Comparison of ENCODE assay signal across 1 cellular context in genomic region chr11:125516266-125516665, GRCh38.
TF ChIP-seq lines count a peak whose summit lies in the region.

No MANE protein-coding gene starts in this region.

TF ChIP-seq in H1, 55 proteins besides CTCF, POLR2A, EP300 and RAD21:
- TF ChIP-seq SP2 (IDR thresholded peaks at IDR 0.05; ENCODE audit: low read length) (no peak), CHD7 (IDR thresholded peaks at IDR 0.05; ENCODE audit: insufficient replicate concordance, low read length) (no peak), ATF2 (IDR thresholded peaks at IDR 0.05; ENCODE audit: low read length) (no peak), CEBPB (IDR thresholded peaks at IDR 0.05; ENCODE audit: low read depth, low read length) (no peak), NANOG (IDR thresholded peaks at IDR 0.05; ENCODE audit: insufficient read depth, low read depth, low read length, poor library complexity, severe bottlenecking) (no peak), CHD2 (IDR thresholded peaks at IDR 0.05; ENCODE audit: low read length) (no peak), EGR1 (IDR thresholded peaks at IDR 0.05; ENCODE audit: borderline replicate concordance, low read depth, low read length) (no peak), RXRA (IDR thresholded peaks at IDR 0.05; ENCODE audit: insufficient read depth, low read depth, low read length) (no peak), GABPA (IDR thresholded peaks at IDR 0.05; ENCODE audit: borderline replicate concordance, insufficient read depth, low read length) (no peak), JUN (IDR thresholded peaks at IDR 0.05; ENCODE audit: low read depth, low read length) (no peak), SRF (IDR thresholded peaks at IDR 0.05; ENCODE audit: low read depth, low read length) (no peak), HDAC2 (IDR thresholded peaks at IDR 0.05; ENCODE audit: borderline replicate concordance in 1 of 2, low read depth in 2 of 2, low read length in 2 of 2) (no peak), GTF2F1 (IDR thresholded peaks at IDR 0.05; ENCODE audit: borderline replicate concordance, low read depth, low read length) (no peak), CBX5 (IDR thresholded peaks at IDR 0.05; ENCODE audit: low read depth, low read length) (no peak), E2F6 (IDR thresholded peaks at IDR 0.05) (no peak), TAF1 (IDR thresholded peaks at IDR 0.05; ENCODE audit: low read depth, low read length) (no peak), SAP30 (IDR thresholded peaks at IDR 0.05; ENCODE audit: insufficient read depth, insufficient replicate concordance, low read length) (no peak), PHF8 (conservative IDR thresholded peaks at IDR 0.05; ENCODE audit: low read depth, low read length) (no peak), ATF3 (IDR thresholded peaks at IDR 0.05; ENCODE audit: insufficient read depth, low read depth, low read length) (no peak), BACH1 (IDR thresholded peaks at IDR 0.05; ENCODE audit: low read length) (no peak)
